8 cellular contexts compared by ENCODE assay signal in genomic region chr22:37844904-37845334, GRCh38. TPM values are rescaled to one million over a fixed set of nuclear protein-coding genes. Genes with fewer than 3 reads are reported as not detected.
DNase-seq lines count a peak whose midpoint lies in the region; ATAC-seq, FAIRE-seq and TF ChIP-seq lines count a peak whose summit lies in the region.

No MANE protein-coding gene starts in this region.

- dilution Hi-C loops in endothelial cell of umbilical vein (cut with MboI; ENCODE audit: extremely low pct_ligation_motif_present, low sequenced_read_pairs) = no loop called here

- H4K20me1 ChIP-seq in endothelial cell of umbilical vein (replicated peaks; ENCODE audit: control insufficient read depth, extremely low read depth, insufficient read depth, low read length) = no peaks in the 10 kb centered on the region

- ATAC-seq in HG02970 (IDR thresholded peaks at IDR 0.05; ENCODE audit: low FRiP score, unreplicated experiment) = no peak
- ATAC-seq in GM18519 (IDR thresholded peaks at IDR 0.05; ENCODE audit: low FRiP score, unreplicated experiment) = no peak

- peaks cover 30% of the 10 kb centered on the region for H3K79me2 ChIP-seq in endothelial cell of umbilical vein (ENCODE audit: control insufficient read depth, insufficient read depth, low read length)
- peaks cover 13% of the 10 kb centered on the region for H3K79me2 ChIP-seq in trophoblast cell (ENCODE audit: control insufficient read depth, insufficient read depth, low read length, poor library complexity)

- peaks cover 48% of the 10 kb centered on the region for H3K36me3 Mint-ChIP-seq in Calu3 (ENCODE audit: insufficient read depth, unreplicated experiment)

- no peak overlapping the region for H3K14ac ChIP-seq in trophoblast cell (ENCODE audit: low read length)

- FAIRE-seq in endothelial cell of umbilical vein (lab: Jason Lieb, UNC) = no peak

- no CpG with 5 or more reads among the region's 6 CpGs for WGBS in trophoblast cell (ENCODE audit: extremely low coverage, insufficient coverage, insufficient read length)

- H2AK5ac ChIP-seq in trophoblast cell (ENCODE audit: low read length) = no peak overlapping the region

- CTCF ChIA-PET in Calu3 (lab: Charles Lee) = interaction anchor here (1.2 kb wide), 2 partner anchors 37 to 51 kb away, joined by 4 to 20 read pairs; partner anchors contain the start of gene GCAT
- CTCF ChIA-PET in endothelial cell of umbilical vein (lab: Charles Lee) = interaction anchor here (1.6 to 2.2 kb wide), 3 partner anchors 17 to 27 kb away, joined by 5 to 21 read pairs (median 10); no protein-coding TSS in a partner anchor

- no peaks in the 10 kb centered on the region for H3K9me3 Mint-ChIP-seq in Calu3 (ENCODE audit: low read depth, unreplicated experiment)

- no peak overlapping the region for H3K9ac ChIP-seq in endothelial cell of umbilical vein (replicated peaks; ENCODE audit: extremely low read depth, insufficient read depth, low read length)
- no peak overlapping the region for H3K9ac ChIP-seq in trophoblast cell (ENCODE audit: low read length)

- H3K36me3 ChIP-seq in endothelial cell of umbilical vein (ENCODE audit: control insufficient read depth in 2 of 2, extremely low read depth in 1 of 2, insufficient read depth in 2 of 2, low read length in 2 of 2) = peaks cover 0 to under 1% of the 10 kb centered on the region in 2 experiments
- peaks cover 2 to 3% of the 10 kb centered on the region in 2 experiments for H3K36me3 ChIP-seq in trophoblast cell (ENCODE audit: control insufficient read depth in 1 of 2, insufficient read depth in 2 of 2, low read length in 2 of 2)

- H3K27me3 Mint-ChIP-seq in Calu3 (ENCODE audit: unreplicated experiment) = no peaks in the 10 kb centered on the region

- no peak overlapping the region for H4K12ac ChIP-seq in trophoblast cell (ENCODE audit: low read depth, low read length)

- no peak overlapping the region for H3K23ac ChIP-seq in trophoblast cell (ENCODE audit: low read length)

- no peak overlapping the region for H4K91ac ChIP-seq in trophoblast cell (ENCODE audit: low read depth, low read length)

- peaks cover 14% of the 10 kb centered on the region for H3K79me1 ChIP-seq in trophoblast cell (ENCODE audit: low read length)

- peaks cover 14% of the 10 kb centered on the region for H3K4me1 ChIP-seq in endothelial cell of umbilical vein (ENCODE audit: control insufficient read depth, extremely low read depth, insufficient read depth, low read length)
- H3K4me1 ChIP-seq in trophoblast cell (ENCODE audit: control insufficient read depth in 1 of 2, insufficient read depth in 2 of 2, low read length in 2 of 2) = peaks cover 9% of the 10 kb centered on the region in 2 experiments

- H2AFZ ChIP-seq in endothelial cell of umbilical vein (ENCODE audit: low read depth, low read length) (no peak overlapping the region), trophoblast cell (ENCODE audit: insufficient read depth, low read length, poor library complexity) (no peak overlapping the region)

- no peak for TF ChIP-seq CTCF in Calu3 (IDR thresholded peaks at IDR 0.05; ENCODE audit: unreplicated experiment)
- no peak for TF ChIP-seq CTCF in endothelial cell of umbilical vein (IDR thresholded peaks at IDR 0.05; ENCODE audit: extremely low read depth in 1 of 2, insufficient read depth in 1 of 2, low read depth in 1 of 2, low read length in 2 of 2)

- H4K8ac ChIP-seq in trophoblast cell (ENCODE audit: low read depth, low read length) = peak overlapping the region; percentile 66

- no peak overlapping the region for H2BK12ac ChIP-seq in trophoblast cell (ENCODE audit: low read length)

- H3K27ac Mint-ChIP-seq in Calu3 (ENCODE audit: unreplicated experiment) = peak overlapping the region; percentile 58

- H3K4me3 Mint-ChIP-seq in Calu3 (ENCODE audit: low read depth, unreplicated experiment) = peak overlapping the region; percentile 76

- no peak overlapping the region for H2BK5ac ChIP-seq in trophoblast cell (ENCODE audit: low read depth, low read length, poor library complexity)

- intact Hi-C loops in Calu3 (cut with micrococcal nuclease; ENCODE audit: unreplicated experiment) (no loop called here), endothelial cell of umbilical vein (cut with micrococcal nuclease) (loop anchor here (1.0 kb wide), 1 partner anchor 18 kb away; no protein-coding TSS in a partner anchor)

- H3K4me3 ChIP-seq in endothelial cell of umbilical vein (replicated peaks in 1 of 3; ENCODE audit: insufficient read depth in 1 of 3, low read depth in 1 of 3, low read length in 3 of 3) (peak overlapping the region in 2 of 3 experiments; percentile 15 to 52), trophoblast cell (ENCODE audit: low read depth, low read length) (peak overlapping the region; percentile 23)

- TF ChIP-seq POLR2A in endothelial cell of umbilical vein (IDR thresholded peaks at IDR 0.05; ENCODE audit: low read depth, low read length) = no peak

- H3K27me3 ChIP-seq in endothelial cell of umbilical vein (ENCODE audit: control insufficient read depth in 2 of 2, insufficient read depth in 2 of 2, low read length in 2 of 2) (no peaks in the 10 kb centered on the region), trophoblast cell (ENCODE audit: insufficient read depth, low read length) (no peaks in the 10 kb centered on the region)

- no peak overlapping the region for H3K4ac ChIP-seq in trophoblast cell (ENCODE audit: low read depth, low read length)

- H3K4me2 ChIP-seq in endothelial cell of umbilical vein (ENCODE audit: insufficient read depth, low read length) = no peak overlapping the region
- peak overlapping the region; percentile 43 for H3K4me2 ChIP-seq in trophoblast cell (ENCODE audit: low read length)

- peaks cover 27% of the 10 kb centered on the region for H3K4me1 Mint-ChIP-seq in Calu3 (ENCODE audit: low read depth, unreplicated experiment)

- no peak overlapping the region for H3K18ac ChIP-seq in trophoblast cell (ENCODE audit: low read length)

- H3K27ac ChIP-seq in endothelial cell of umbilical vein (ENCODE audit: insufficient read depth, low read depth, low read length) (no peak overlapping the region), trophoblast cell (ENCODE audit: low read depth, low read length) (peak overlapping the region; percentile 35)

- no peak overlapping the region for H2BK120ac ChIP-seq in trophoblast cell (ENCODE audit: insufficient read depth, low read length, poor library complexity)

- BruUV-seq in Calu3 (replicated peaks; lab: Mats Ljungman, UMichigan) (no TSS peak), endothelial cell of umbilical vein (replicated peaks; lab: Mats Ljungman, UMichigan) (no TSS peak)

- POLR2A ChIA-PET in endothelial cell of umbilical vein (lab: Charles Lee) = interaction anchor here (0.7 to 1.7 kb wide), 2 partner anchors 10 to 1474 kb away, joined by 3 read pairs; no protein-coding TSS in a partner anchor

- H3K9me1 ChIP-seq in endothelial cell of umbilical vein (replicated peaks; ENCODE audit: control insufficient read depth, extremely low read depth, insufficient read depth, low read length) = no peaks in the 10 kb centered on the region

- DNase-seq in Calu3 (no peak), RKO (ENCODE audit: low spot score) (peak; percentile 64), endothelial cell of umbilical vein (ENCODE audit: low read depth, low spot score) (no peak), trophoblast cell (peak in 1 of 2 donors; percentile 58), NCI-H2029 treated with DMSO at 0.1 percent for 48 hours (lab: John Stamatoyannopoulos, UW) (no peak), middle frontal gyrus (ENCODE audit: extremely low spot score, low spot score) (no peak)

- no peaks in the 10 kb centered on the region for H3K9me3 ChIP-seq in endothelial cell of umbilical vein (replicated peaks; ENCODE audit: control insufficient read depth, insufficient read depth, low read length)
- peaks cover 1% of the 10 kb centered on the region for H3K9me3 ChIP-seq in trophoblast cell (ENCODE audit: insufficient read depth, low read depth, low read length)

RNA-seq across cellular contexts. Expression of gene ANKRD54, which starts 0.8 kb away (rescaled TPM):
- 23.9 and 27.1 TPM in 2 replicates for total RNA-seq in Calu3 (2022)
- 25.5 and 26.0 TPM in 2 replicates for total RNA-seq in endothelial cell of umbilical vein
- 26.7 and 40.0 TPM in 2 replicates for polyA plus RNA-seq in endothelial cell of umbilical vein
- 25.3 and 27.1 TPM in 2 replicates for polyA plus RNA-seq in endothelial cell of umbilical vein (2011; cell fraction: cytosol; rRNA removed)
- 34.0 and 37.4 TPM in 2 replicates for polyA plus RNA-seq in endothelial cell of umbilical vein (2011; cell fraction: nucleus; rRNA removed)
- 14.4 and 16.2 TPM in 2 replicates for polyA plus RNA-seq in endothelial cell of umbilical vein (2012)
- polyA minus RNA-seq in endothelial cell of umbilical vein = 13.3 and 16.9 TPM in 2 replicates
- polyA minus RNA-seq in endothelial cell of umbilical vein (2011; cell fraction: cytosol; rRNA and poly(A)+ RNA removed) = 17.3 TPM
- polyA minus RNA-seq in endothelial cell of umbilical vein (2011; cell fraction: nucleus; rRNA and poly(A)+ RNA removed) = 9.4 and 9.6 TPM in 2 replicates
- polyA plus RNA-seq in trophoblast cell (2013) = 12.6 and 12.9 TPM in 2 replicates

RNA-seq across cellular contexts. Expression of gene EIF3L, which starts 4.3 kb away (rescaled TPM):
- total RNA-seq in Calu3 (2022) (287 and 402 TPM in 2 replicates), endothelial cell of umbilical vein (442 and 479 TPM in 2 replicates)
- polyA plus RNA-seq in endothelial cell of umbilical vein = 601 and 647 TPM in 2 replicates
- 624 and 642 TPM in 2 replicates for polyA plus RNA-seq in endothelial cell of umbilical vein (2011; cell fraction: cytosol; rRNA removed)
- polyA plus RNA-seq in endothelial cell of umbilical vein (2011; cell fraction: nucleus; rRNA removed) = 261 and 274 TPM in 2 replicates
- polyA plus RNA-seq in endothelial cell of umbilical vein (2012) = 656 and 666 TPM in 2 replicates
- polyA minus RNA-seq in endothelial cell of umbilical vein = 794 and 798 TPM in 2 replicates
- polyA minus RNA-seq in endothelial cell of umbilical vein (2011; cell fraction: cytosol; rRNA and poly(A)+ RNA removed) = 217 TPM
- 110 and 171 TPM in 2 replicates for polyA minus RNA-seq in endothelial cell of umbilical vein (2011; cell fraction: nucleus; rRNA and poly(A)+ RNA removed)
- 550 and 552 TPM in 2 replicates for polyA plus RNA-seq in trophoblast cell (2013)

RNA-seq across cellular contexts. Expression of gene GALR3, which starts 21.7 kb away (rescaled TPM):
- total RNA-seq in Calu3 (2022) (0.31 TPM in 1 of 2 replicates, not detected in the other), endothelial cell of umbilical vein (not detected in 2 replicates)
- polyA plus RNA-seq in endothelial cell of umbilical vein = not detected in 2 replicates
- polyA plus RNA-seq in endothelial cell of umbilical vein (2011; cell fraction: cytosol; rRNA removed) = not detected in 2 replicates
- not detected in 2 replicates for polyA plus RNA-seq in endothelial cell of umbilical vein (2011; cell fraction: nucleus; rRNA removed)
- polyA plus RNA-seq in endothelial cell of umbilical vein (2012) = not detected in 2 replicates
- 0.34 TPM in 1 of 2 replicates, not detected in the other for polyA minus RNA-seq in endothelial cell of umbilical vein
- polyA minus RNA-seq in endothelial cell of umbilical vein (2011; cell fraction: cytosol; rRNA and poly(A)+ RNA removed) = not detected
- polyA minus RNA-seq in endothelial cell of umbilical vein (2011; cell fraction: nucleus; rRNA and poly(A)+ RNA removed) = not detected in 2 replicates
- not detected in 2 replicates for polyA plus RNA-seq in trophoblast cell (2013)

RNA-seq across cellular contexts. Expression of gene GCAT, which starts 37.2 kb away (rescaled TPM):
- total RNA-seq in Calu3 (2022) = 22.7 and 29.9 TPM in 2 replicates
- total RNA-seq in endothelial cell of umbilical vein = 19.7 and 19.9 TPM in 2 replicates
- 19.7 and 24.4 TPM in 2 replicates for polyA plus RNA-seq in endothelial cell of umbilical vein
- 14.5 and 16.7 TPM in 2 replicates for polyA plus RNA-seq in endothelial cell of umbilical vein (2011; cell fraction: cytosol; rRNA removed)
- polyA plus RNA-seq in endothelial cell of umbilical vein (2011; cell fraction: nucleus; rRNA removed) = 11.3 and 14.8 TPM in 2 replicates
- polyA plus RNA-seq in endothelial cell of umbilical vein (2012) = 11.3 and 13.0 TPM in 2 replicates
- polyA minus RNA-seq in endothelial cell of umbilical vein = 10.5 and 11.2 TPM in 2 replicates
- 6.8 TPM for polyA minus RNA-seq in endothelial cell of umbilical vein (2011; cell fraction: cytosol; rRNA and poly(A)+ RNA removed)
- 2.5 and 3.3 TPM in 2 replicates for polyA minus RNA-seq in endothelial cell of umbilical vein (2011; cell fraction: nucleus; rRNA and poly(A)+ RNA removed)
- polyA plus RNA-seq in trophoblast cell (2013) = 15.3 and 16.1 TPM in 2 replicates
